In the genomic region with DNA sequence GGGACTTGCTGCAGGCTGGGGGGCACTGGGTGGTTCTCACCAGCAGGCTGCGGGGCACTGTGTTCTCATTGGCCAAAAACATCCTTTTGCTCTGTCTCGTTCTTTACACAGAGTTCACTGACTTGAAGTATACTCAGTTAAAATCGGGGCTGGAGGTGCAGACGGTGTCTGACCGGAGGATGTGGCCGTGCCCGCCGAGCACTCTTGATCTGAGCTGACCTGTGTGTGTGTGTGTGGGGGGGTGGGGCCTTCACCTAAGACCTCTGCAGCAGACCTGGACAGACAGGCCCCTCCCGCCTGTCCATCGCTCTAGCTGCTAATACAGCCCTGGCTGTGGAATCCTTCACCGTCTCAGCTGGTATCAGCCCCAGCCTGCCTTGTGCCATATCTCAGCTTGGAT, we compare ENCODE assay signal across 22 cellular contexts. TPM values are rescaled to one million over a fixed set of nuclear protein-coding genes. Genes with fewer than 3 reads are reported as not detected.
"Had no signal": no experiment of that assay in that cellular context is flagged by ENCODE, and none has a peak within 500 bp of the region (broad histone marks: within the 10 kb centered on the region; RNA-seq: fewer than 3 reads in every experiment).

No MANE protein-coding gene starts in this region.

- FAIRE-seq: keratinocyte had no signal

- H3K27ac ChIP-seq: adrenal gland, epithelial cell of prostate, foreskin keratinocyte, thyroid gland had no signal

- H3K27ac Mint-ChIP-seq: mesothelial cell of epicardium, nephron, T-cell had no signal

- H3K4me3 ChIP-seq: adrenal gland, lung, thyroid gland had no signal

- ATAC-seq: activated naive CD4-positive, alpha-beta T cell treated with anti-CD3 and anti-CD28 coated beads, Interleukin-2, amount 50 U/mL, for 72 hours; activated T-cell treated with anti-CD3 and anti-CD28 coated beads, Interleukin-2, amount 50 U/mL, for 72 hours; foreskin keratinocyte; T-cell had no signal

- H3K9me3 Mint-ChIP-seq: activated naive CD4-positive, alpha-beta T cell treated with anti-CD3 and anti-CD28 coated beads, Interleukin-2, amount 50 U/mL, for 72 hours; activated T-cell treated with anti-CD3 and anti-CD28 coated beads, Interleukin-2, amount 50 U/mL, for 72 hours; mesothelial cell of epicardium; nephron; T-cell had no signal

- H3K9me3 ChIP-seq: adrenal gland, thyroid gland had no signal

- H3K4me3 Mint-ChIP-seq: activated T-cell treated with anti-CD3 and anti-CD28 coated beads, Interleukin-2, amount 50 U/mL, for 72 hours; mesothelial cell of epicardium; nephron; T-cell had no signal

- H3K4me1 ChIP-seq: adrenal gland, foreskin keratinocyte, thyroid gland had no signal

- DNase-seq: activated CD4-positive, alpha-beta T cell treated with anti-CD3 and anti-CD28 coated beads for 48 hours; activated CD4-positive, CD25-positive, alpha-beta regulatory T cell; activated CD8-positive, alpha-beta memory T cell treated with anti-CD3 and anti-CD28 coated beads for 24 hours; activated CD8-positive, alpha-beta memory T cell treated with anti-CD3 and anti-CD28 coated beads, Interleukin-2, amount 50 U/mL, for 48 hours; activated effector memory CD4-positive, alpha-beta T cell treated with anti-CD3 and anti-CD28 coated beads, Interleukin-2, amount 50 U/mL, for 16 hours; activated T-cell treated with anti-CD3 and anti-CD28 coated beads, Interleukin-2, amount 50 U/mL, for 72 hours; adrenal gland; foreskin keratinocyte; occipital lobe; posterior cingulate gyrus; retina; stimulated activated CD4-positive, alpha-beta T cell treated with anti-CD3 and anti-CD28 coated beads, Interleukin-12 subunit alpha, Interleukin-12 subunit beta, amount 100 ng/mL, for 4 hours; stimulated activated CD4-positive, alpha-beta T cell treated with anti-CD3 and anti-CD28 coated beads, Interleukin-2, amount 100 ng/mL, for 24 hours; stimulated activated naive CD4-positive, alpha-beta T cell treated with Interleukin-2 at 50 U/mL for 16 hours; T-cell; thyroid gland had no signal

- H3K27me3 ChIP-seq: adrenal gland, foreskin keratinocyte, thyroid gland had no signal

- H3K27me3 Mint-ChIP-seq: T-cell had no signal

- H3K4me1 Mint-ChIP-seq: mesothelial cell of epicardium had no signal

RNA-seq across cellular contexts. Expression of gene PTGES, which starts 57.3 kb away (rescaled TPM):
- total RNA-seq: T-cell had no signal
